8 cellular contexts compared by ENCODE assay signal in genomic region chr13:20704459-20705069, GRCh38. TPM values are rescaled to one million over a fixed set of nuclear protein-coding genes. Genes with fewer than 3 reads are reported as not detected.
DNase-seq lines count a peak whose midpoint lies in the region; ATAC-seq and TF ChIP-seq lines count a peak whose summit lies in the region.

No MANE protein-coding gene starts in this region.

- no peaks in the 10 kb centered on the region for H3K79me2 ChIP-seq in Loucy (ENCODE audit: insufficient read depth, low read length)

- H3K9me3 Mint-ChIP-seq in CD14-positive monocyte (peaks cover 0 to 7% (median 4%) of the 10 kb centered on the region in 7 donors), nephron (no peaks in the 10 kb centered on the region)

- no peak overlapping the region for H3K9ac ChIP-seq in Loucy (ENCODE audit: low read depth, low read length, poor library complexity, severe bottlenecking)

- H3K9me2 ChIP-seq in Loucy (replicated peaks; ENCODE audit: low read depth, low read length) = no peaks in the 10 kb centered on the region

- H4K20me1 ChIP-seq in Loucy (ENCODE audit: insufficient read depth, low read length, poor library complexity, severe bottlenecking) = no peaks in the 10 kb centered on the region

- H3K4me1 Mint-ChIP-seq in CD14-positive monocyte (peaks cover 15% of the 10 kb centered on the region), nephron (peaks cover 18% of the 10 kb centered on the region)

- H3K36me3 Mint-ChIP-seq in CD14-positive monocyte = peaks cover 0 to 2% of the 10 kb centered on the region in 2 donors
- no peaks in the 10 kb centered on the region for H3K36me3 Mint-ChIP-seq in nephron (ENCODE audit: low read depth)

- H3F3A ChIP-seq in Loucy (ENCODE audit: low read depth) = no peaks in the 10 kb centered on the region

- H3K27ac ChIP-seq in dorsolateral prefrontal cortex = peak overlapping the region in 51 of 59 donors; percentile 11 to 86 (median 66)

- intact Hi-C loops in CD14-positive monocyte (cut with micrococcal nuclease) (no loop called here), dorsolateral prefrontal cortex (cut with DNase I) (loop anchor here (2.0 to 10.0 kb wide), 3 partner anchors 137 to 180 kb away; partner anchors contain the start of genes CRYL1 (in 2 of the 2) and IFT88 (in 2 of the 2))

- no peak overlapping the region for H3K4me2 ChIP-seq in Loucy (ENCODE audit: low read depth, low read length, poor library complexity, severe bottlenecking)

- no peak for ATAC-seq in HG02970 (IDR thresholded peaks at IDR 0.05; ENCODE audit: low FRiP score, unreplicated experiment)
- ATAC-seq in GM21529 (IDR thresholded peaks at IDR 0.05; ENCODE audit: unreplicated experiment) = no peak
- ATAC-seq in HG03378 (IDR thresholded peaks at IDR 0.05; ENCODE audit: unreplicated experiment) = no peak

- H3K27me3 ChIP-seq in Loucy (ENCODE audit: insufficient read depth, low read length, poor library complexity, severe bottlenecking) (peaks cover 23% of the 10 kb centered on the region), dorsolateral prefrontal cortex (no peaks in the 10 kb centered on the region)

- H3K4me3 Mint-ChIP-seq in CD14-positive monocyte (peak overlapping the region; percentile 78 to 83), nephron (peak overlapping the region; percentile 84 to 93 (median 90))

- H3K27me3 Mint-ChIP-seq in CD14-positive monocyte (ENCODE audit: low read depth in 3 of 3) = peaks cover 33 to 47% (median 45%) of the 10 kb centered on the region in 3 donors
- H3K27me3 Mint-ChIP-seq in nephron (ENCODE audit: low read depth) = peaks cover 22% of the 10 kb centered on the region

- H3K27ac Mint-ChIP-seq in CD14-positive monocyte (peak overlapping the region in 1 of 7 donors; percentile 26), nephron (peak overlapping the region; percentile 9 to 55 (median 50))

- H3K4me1 ChIP-seq in Loucy (ENCODE audit: insufficient read depth, low read length, poor library complexity, severe bottlenecking) = peaks cover 10% of the 10 kb centered on the region

- TF ChIP-seq CTCF in CD14-positive monocyte (IDR thresholded peaks at IDR 0.05) = peak; percentile 2
- no peak for TF ChIP-seq CTCF in Loucy (conservative IDR thresholded peaks at IDR 0.05; ENCODE audit: low read length)
- peak in 1 of 56 donors; percentile 1 for TF ChIP-seq CTCF in dorsolateral prefrontal cortex (IDR thresholded peaks at IDR 0.05 in 54 of 56, conservative IDR thresholded peaks at IDR 0.05 in 2 of 56; ENCODE audit: low read depth in 1 of 56, partially characterized antibody in 56 of 56)
- no peak for TF ChIP-seq CTCF in nephron (IDR thresholded peaks at IDR 0.05; ENCODE audit: unreplicated experiment in 3 of 3)

- H3K9me3 ChIP-seq in Loucy (ENCODE audit: insufficient read depth, low read depth, low read length) = no peaks in the 10 kb centered on the region

- no peaks in the 10 kb centered on the region for H3K36me3 ChIP-seq in Loucy (ENCODE audit: insufficient read depth, low read length)

- H2AFZ ChIP-seq in Loucy (ENCODE audit: low read length) = peak overlapping the region; percentile 64; the same call in 1 of the 2 replicates

- DNase-seq in CD14-positive monocyte (ENCODE audit: low spot score) (no peak), dorsolateral prefrontal cortex (no peak), NCI-H1048 (lab: John Stamatoyannopoulos, UW) (no peak)

- H3K4me3 ChIP-seq in Loucy (ENCODE audit: low read length, poor library complexity, severe bottlenecking) = peak overlapping the region; percentile 30
- H3K4me3 ChIP-seq in dorsolateral prefrontal cortex = peak overlapping the region in 58 of 59 donors; percentile 11 to 90 (median 52)

RNA-seq across cellular contexts. Expression of gene IL17D, which starts 1.1 kb away (rescaled TPM):
- polyA plus RNA-seq in CD14-positive monocyte = not detected
- total RNA-seq in dorsolateral prefrontal cortex = 10 to 100 TPM; 24.8 to 94.2 (median 42.4) TPM

Comparison
In these comparisons a context has a peak if more than half of its experiments do, and no peak if none do; other contexts are left out.
1. intact Hi-C loops: an anchor here in dorsolateral prefrontal cortex (2.0 to 10.0 kb wide); none called in CD14-positive monocyte.